14 cellular contexts compared by ENCODE assay signal in genomic region chr3:127689266-127689860, GRCh38. TPM values are rescaled to one million over a fixed set of nuclear protein-coding genes. Genes with fewer than 3 reads are reported as not detected.
A peak's percentile ranks its signal among the peaks of the same experiment; 100 is the strongest.
DNase-seq lines count a peak whose midpoint lies in the region; ATAC-seq and TF ChIP-seq lines count a peak whose summit lies in the region.
"Had no signal": no experiment of that assay in that cellular context is flagged by ENCODE, and none has a peak within 500 bp of the region (broad histone marks: within the 10 kb centered on the region; RNA-seq: fewer than 3 reads in every experiment).

No MANE protein-coding gene starts in this region.

- no TSS peak for BruUV-seq in A673 (replicated peaks; lab: Mats Ljungman, UMichigan)

- POLR2A ChIA-PET in A673 (lab: Charles Lee; ENCODE audit: low non-redundant PET) = no interaction called here

- H3K4me2 ChIP-seq in neuronal stem cell (ENCODE audit: insufficient read depth, low read length, poor library complexity, severe bottlenecking) = no peak overlapping the region

- no peak overlapping the region for H2BK120ac ChIP-seq in neuronal stem cell (ENCODE audit: low read depth, low read length)

- peaks cover 13% of the 10 kb centered on the region for H3K4me1 Mint-ChIP-seq in glutamatergic neuron (ENCODE audit: low read depth, unreplicated experiment)

- WGBS in neuronal stem cell (ENCODE audit: extremely low coverage in 2 of 2, insufficient read length in 2 of 2, insufficient replicate concordance in 1 of 2), 2 donors = no CpG with 5 or more reads among the region's 19 CpGs

- ATAC-seq in Right ventricle myocardium superior (ENCODE audit: poor library complexity) = no peak
- ATAC-seq in Right ventricle myocardium inferior = no peak
- no peak for ATAC-seq in HG02642 (IDR thresholded peaks at IDR 0.05; ENCODE audit: poor library complexity, unreplicated experiment)

- no peak overlapping the region for H3K9ac ChIP-seq in neuronal stem cell (ENCODE audit: low read depth, low read length, poor library complexity)

- H3K4me3 ChIP-seq in neuronal stem cell (ENCODE audit: low read length in 2 of 2) (no peak overlapping the region), A673 (ENCODE audit: low read depth, low read length, poor library complexity, severe bottlenecking) (no peak overlapping the region)
- H3K4me3 ChIP-seq: lung, tibial nerve had no signal

- DNase-seq in Right ventricle myocardium superior (peak; percentile 34), Right ventricle myocardium inferior (ENCODE audit: missing footprints) (no peak), glutamatergic neuron (peak; percentile 13), neuronal stem cell (ENCODE audit: low spot score) (no peak), amygdala (lab: John Stamatoyannopoulos, UW) (no peak), GDM1 (lab: John Stamatoyannopoulos, UW) (no peak), A673 (ENCODE audit: low spot score) (no peak)
- DNase-seq: activated CD4-positive, alpha-beta T cell treated with anti-CD3 and anti-CD28 coated beads for 48 hours; activated naive CD4-positive, alpha-beta T cell treated with Interleukin-2 at 50 U/mL for 16 hours; dermis blood vessel endothelial cell; NCI-H748 treated with DMSO at 0.1 percent for 48 hours had no signal

- H3K36me3 ChIP-seq in neuronal stem cell (replicated peaks in 1 of 2; ENCODE audit: control insufficient read depth in 2 of 2, insufficient read depth in 2 of 2, low read length in 2 of 2) (no peaks in the 10 kb centered on the region), A673 (ENCODE audit: insufficient read depth, low read length, poor library complexity, severe bottlenecking) (no peaks in the 10 kb centered on the region)

- H4K8ac ChIP-seq in neuronal stem cell (ENCODE audit: low read depth, low read length) = no peak overlapping the region

- H3K27ac Mint-ChIP-seq in glutamatergic neuron (ENCODE audit: unreplicated experiment) = peak overlapping the region; percentile 53

- peak overlapping the region; percentile 19 for H4K91ac ChIP-seq in neuronal stem cell (ENCODE audit: low read depth, low read length, poor library complexity)

- peak overlapping the region; percentile 70 for H2AK5ac ChIP-seq in neuronal stem cell (ENCODE audit: low read depth, low read length)

- no peak overlapping the region for H3K4ac ChIP-seq in neuronal stem cell (ENCODE audit: low read length)

- no peak overlapping the region for H3K27ac ChIP-seq in neuronal stem cell (replicated peaks; ENCODE audit: low read length)
- H3K27ac ChIP-seq in A673 (ENCODE audit: low read depth, low read length, poor library complexity, severe bottlenecking) = no peak overlapping the region

- H3K36me3 Mint-ChIP-seq in glutamatergic neuron (ENCODE audit: unreplicated experiment) = no peaks in the 10 kb centered on the region

- H3K18ac ChIP-seq in neuronal stem cell (ENCODE audit: low read length) = peak overlapping the region; percentile 87

- H2BK5ac ChIP-seq in neuronal stem cell (ENCODE audit: low read length) = no peak overlapping the region

- peaks cover 0 to 13% (median 0%) of the 10 kb centered on the region in 3 experiments for H3K27me3 ChIP-seq in neuronal stem cell (ENCODE audit: control insufficient read depth in 3 of 3, insufficient read depth in 3 of 3, low read depth in 1 of 3, low read length in 3 of 3)
- no peaks in the 10 kb centered on the region for H3K27me3 ChIP-seq in A673 (replicated peaks; ENCODE audit: insufficient read depth, low read depth, low read length, poor library complexity)
- H3K27me3 ChIP-seq: tibial nerve had no signal

- H3K4me1 ChIP-seq in neuronal stem cell (ENCODE audit: control insufficient read depth in 2 of 2, insufficient read depth in 1 of 2, low read depth in 1 of 2, low read length in 2 of 2) (peaks cover 4 to 32% of the 10 kb centered on the region in 2 donors), A673 (ENCODE audit: insufficient read depth, low read length, poor library complexity, severe bottlenecking) (no peaks in the 10 kb centered on the region)

- no peaks in the 10 kb centered on the region for H3K79me1 ChIP-seq in neuronal stem cell (ENCODE audit: low read depth, low read length)

- intact Hi-C loops in Right ventricle myocardium superior (cut with DNase I) (no loop called here), Right ventricle myocardium inferior (cut with DNase I) (no loop called here), A673 (cut with micrococcal nuclease; ENCODE audit: unreplicated experiment) (no loop called here)

- H3K23ac ChIP-seq in neuronal stem cell (ENCODE audit: low read depth, low read length, poor library complexity) = no peak overlapping the region

- H3K9me3 ChIP-seq in neuronal stem cell (replicated peaks in 1 of 2; ENCODE audit: control insufficient read depth in 2 of 2, insufficient read depth in 1 of 2, low read depth in 1 of 2, low read length in 2 of 2) = no peaks in the 10 kb centered on the region
- no peaks in the 10 kb centered on the region for H3K9me3 ChIP-seq in A673 (ENCODE audit: low read depth, low read length, poor library complexity, severe bottlenecking)
- H3K9me3 ChIP-seq: tibial nerve had no signal

- H2BK15ac ChIP-seq in neuronal stem cell (ENCODE audit: low read length) = peak overlapping the region; percentile 18

- CTCF ChIA-PET in A673 (lab: Charles Lee) = no interaction called here

- H2AFZ ChIP-seq in neuronal stem cell (ENCODE audit: low read length) = no peak overlapping the region

- TF ChIP-seq CTCF in glutamatergic neuron (IDR thresholded peaks at IDR 0.05; ENCODE audit: partially characterized antibody, unreplicated experiment) = no peak
- TF ChIP-seq CTCF in A673 (conservative IDR thresholded peaks at IDR 0.05; ENCODE audit: low read depth, low read length) = no peak

- H3K27me3 Mint-ChIP-seq in glutamatergic neuron (ENCODE audit: unreplicated experiment) = peaks cover 5% of the 10 kb centered on the region

- no peak overlapping the region for H3K4me3 Mint-ChIP-seq in glutamatergic neuron (ENCODE audit: unreplicated experiment)

- H2BK12ac ChIP-seq in neuronal stem cell (ENCODE audit: low read length) = peak overlapping the region; percentile 93

- H3K9me3 Mint-ChIP-seq in glutamatergic neuron (ENCODE audit: unreplicated experiment) = peaks cover 2% of the 10 kb centered on the region

- H3K14ac ChIP-seq in neuronal stem cell (ENCODE audit: low read length) = no peak overlapping the region

RNA-seq across cellular contexts. Expression of gene ABTB1, which starts 16.6 kb away (rescaled TPM):
- 33.0 TPM for total RNA-seq in Right ventricle myocardium superior
- 31.7 TPM for total RNA-seq in Right ventricle myocardium inferior
- total RNA-seq in glutamatergic neuron (ENCODE audit: unreplicated experiment) = 35.0 TPM
- 5.8 TPM for polyA plus RNA-seq in neuronal stem cell (2013, experiment 1 of 2)
- 6.1 TPM for polyA plus RNA-seq in neuronal stem cell (2013, experiment 2 of 2)
- 2.6 and 4.1 TPM in 2 replicates for total RNA-seq in A673 (2021)

Comparison
In these comparisons a context has a peak if more than half of its experiments do, and no peak if none do; other contexts are left out.
1. DNase-seq: peak in Right ventricle myocardium superior (single experiment) and glutamatergic neuron (single experiment); none in Right ventricle myocardium inferior (single experiment), neuronal stem cell (single experiment), amygdala (0 of 56), GDM1 (single experiment) and A673 (single experiment).